Comparison of ENCODE assay signal across 11 cellular contexts in genomic region chr10:11517150-11517549, GRCh38.
DNase-seq lines count a peak whose midpoint lies in the region; ATAC-seq lines count a peak whose summit lies in the region.
"Had no signal": no experiment of that assay in that cellular context is flagged by ENCODE, and none has a peak within 500 bp of the region (broad histone marks: within the 10 kb centered on the region; RNA-seq: fewer than 3 reads in every experiment).

No MANE protein-coding gene starts in this region.

- no peaks in the 10 kb centered on the region for H3K9me3 ChIP-seq in Karpas-422 (ENCODE audit: low read length)
- H3K9me3 ChIP-seq: colonic mucosa, neutrophil had no signal

- H3K27ac ChIP-seq in Karpas-422 (ENCODE audit: low read length): peak overlapping the region; percentile 86
- H3K27ac ChIP-seq: colonic mucosa, neutrophil had no signal

- intact Hi-C loops in left ventricle myocardium superior (cut with micrococcal nuclease): loop anchor here (10.0 kb wide), 1 partner anchor 208 kb away; no protein-coding TSS in a partner anchor

- H3K4me3 Mint-ChIP-seq in activated naive CD4-positive, alpha-beta T cell treated with anti-CD3 and anti-CD28 coated beads, Interleukin-2, amount 50 U/mL, for 24 hours: no peak overlapping the region
- no peak overlapping the region for H3K4me3 Mint-ChIP-seq in activated naive CD4-positive, alpha-beta T cell treated with anti-CD3 and anti-CD28 coated beads, Interleukin-2, amount 10 ng/mL, durations not matched to agents 7 days and 5 days
- H3K4me3 Mint-ChIP-seq in stimulated activated memory B cell treated with anti-CD40 and anti-IgM and Interleukin-4, amounts not matched to agents 10 μg/mL and 1 μg/mL and 100 μg/mL, for 72 hours: peak overlapping the region; percentile 39

- peak overlapping the region; percentile 25 for H3K9ac ChIP-seq in Karpas-422 (ENCODE audit: low read length)

- H3K4me1 Mint-ChIP-seq in activated naive CD4-positive, alpha-beta T cell treated with anti-CD3 and anti-CD28 coated beads, Interleukin-2, amount 50 U/mL, for 24 hours: peaks cover 17% of the 10 kb centered on the region
- H3K4me1 Mint-ChIP-seq in activated naive CD4-positive, alpha-beta T cell treated with anti-CD3 and anti-CD28 coated beads, Interleukin-2, amount 10 ng/mL, durations not matched to agents 7 days and 5 days: peaks cover 17% of the 10 kb centered on the region
- peaks cover 47% of the 10 kb centered on the region for H3K4me1 Mint-ChIP-seq in stimulated activated memory B cell treated with anti-CD40 and anti-IgM and Interleukin-4, amounts not matched to agents 10 μg/mL and 1 μg/mL and 100 μg/mL, for 72 hours

- H3K9me2 ChIP-seq in Karpas-422 (replicated peaks; ENCODE audit: insufficient read depth, low read length): no peaks in the 10 kb centered on the region

- CTCF ChIA-PET in activated naive CD4-positive, alpha-beta T cell treated with anti-CD3 and anti-CD28 coated beads, Interleukin-2, amount 10 ng/mL, durations not matched to agents 7 days and 5 days (lab: Charles Lee): interaction anchor here (2.7 kb wide), 1 partner anchor 241 kb away, joined by 19 read pairs; no protein-coding TSS in a partner anchor

- peaks cover 1% of the 10 kb centered on the region for H3K36me3 Mint-ChIP-seq in activated naive CD4-positive, alpha-beta T cell treated with anti-CD3 and anti-CD28 coated beads, Interleukin-2, amount 50 U/mL, for 24 hours
- H3K36me3 Mint-ChIP-seq in activated naive CD4-positive, alpha-beta T cell treated with anti-CD3 and anti-CD28 coated beads, Interleukin-2, amount 10 ng/mL, durations not matched to agents 7 days and 5 days: no peaks in the 10 kb centered on the region
- H3K36me3 Mint-ChIP-seq in stimulated activated memory B cell treated with anti-CD40 and anti-IgM and Interleukin-4, amounts not matched to agents 10 μg/mL and 1 μg/mL and 100 μg/mL, for 72 hours: peaks cover 23% of the 10 kb centered on the region

- H3K36me3 ChIP-seq in Karpas-422 (ENCODE audit: insufficient read depth, low read length): peaks cover 23% of the 10 kb centered on the region; the same call in 1 of the 2 replicates
- H3K36me3 ChIP-seq: colonic mucosa, neutrophil had no signal

- peak overlapping the region; percentile 32; the same call in 1 of the 2 replicates for H3K4me3 ChIP-seq in Karpas-422 (ENCODE audit: low read length)
- H3K4me3 ChIP-seq: colonic mucosa had no signal

- DNase-seq in activated naive CD4-positive, alpha-beta T cell treated with anti-CD3 and anti-CD28 coated beads, Interleukin-2, amount 10 ng/mL, durations not matched to agents 7 days and 5 days: no peak
- no peak for DNase-seq in Karpas-422
- no peak for DNase-seq in NCI-H2227 treated with DMSO at 0.1 percent for 48 hours (lab: John Stamatoyannopoulos, UW)
- no peak for DNase-seq in glomerular visceral epithelial cell (ENCODE audit: extremely low spot score)
- DNase-seq in left ventricle myocardium superior: no peak
- DNase-seq: colonic mucosa, NCI-H146 had no signal

- H2AFZ ChIP-seq in Karpas-422 (ENCODE audit: low read length): no peak overlapping the region

- H3K9me3 Mint-ChIP-seq in activated naive CD4-positive, alpha-beta T cell treated with anti-CD3 and anti-CD28 coated beads, Interleukin-2, amount 50 U/mL, for 24 hours: no peaks in the 10 kb centered on the region
- no peaks in the 10 kb centered on the region for H3K9me3 Mint-ChIP-seq in activated naive CD4-positive, alpha-beta T cell treated with anti-CD3 and anti-CD28 coated beads, Interleukin-2, amount 10 ng/mL, durations not matched to agents 7 days and 5 days
- H3K9me3 Mint-ChIP-seq in stimulated activated memory B cell treated with anti-CD40 and anti-IgM and Interleukin-4, amounts not matched to agents 10 μg/mL and 1 μg/mL and 100 μg/mL, for 72 hours: no peaks in the 10 kb centered on the region

- H3K27ac Mint-ChIP-seq in activated naive CD4-positive, alpha-beta T cell treated with anti-CD3 and anti-CD28 coated beads, Interleukin-2, amount 50 U/mL, for 24 hours: peak overlapping the region; percentile 77
- no peak overlapping the region for H3K27ac Mint-ChIP-seq in activated naive CD4-positive, alpha-beta T cell treated with anti-CD3 and anti-CD28 coated beads, Interleukin-2, amount 10 ng/mL, durations not matched to agents 7 days and 5 days
- H3K27ac Mint-ChIP-seq in stimulated activated memory B cell treated with anti-CD40 and anti-IgM and Interleukin-4, amounts not matched to agents 10 μg/mL and 1 μg/mL and 100 μg/mL, for 72 hours: peak overlapping the region; percentile 43

- no peaks in the 10 kb centered on the region for H3K27me3 Mint-ChIP-seq in activated naive CD4-positive, alpha-beta T cell treated with anti-CD3 and anti-CD28 coated beads, Interleukin-2, amount 50 U/mL, for 24 hours
- H3K27me3 Mint-ChIP-seq in activated naive CD4-positive, alpha-beta T cell treated with anti-CD3 and anti-CD28 coated beads, Interleukin-2, amount 10 ng/mL, durations not matched to agents 7 days and 5 days: no peaks in the 10 kb centered on the region
- H3K27me3 Mint-ChIP-seq in stimulated activated memory B cell treated with anti-CD40 and anti-IgM and Interleukin-4, amounts not matched to agents 10 μg/mL and 1 μg/mL and 100 μg/mL, for 72 hours: no peaks in the 10 kb centered on the region

- H3K27me3 ChIP-seq in Karpas-422 (ENCODE audit: low read length): no peaks in the 10 kb centered on the region
- H3K27me3 ChIP-seq: colonic mucosa, neutrophil had no signal

- peak overlapping the region; percentile 62 for H3K4me2 ChIP-seq in Karpas-422 (ENCODE audit: low read depth, low read length, poor library complexity, severe bottlenecking)

- peak; percentile 59 for ATAC-seq in HG02588 (IDR thresholded peaks at IDR 0.05; ENCODE audit: unreplicated experiment)
- ATAC-seq in stimulated activated memory B cell treated with anti-CD40 and anti-IgM and Interleukin-4, amounts not matched to agents 10 μg/mL and 1 μg/mL and 100 μg/mL, for 72 hours: peak; percentile 71
- ATAC-seq in left ventricle myocardium superior: no peak

- no peaks in the 10 kb centered on the region for H4K20me1 ChIP-seq in Karpas-422 (ENCODE audit: insufficient read depth, low read depth, low read length)

- peaks cover 55% of the 10 kb centered on the region for H3K4me1 ChIP-seq in Karpas-422 (ENCODE audit: low read length)
- H3K4me1 ChIP-seq: colonic mucosa had no signal

- H3K79me2 ChIP-seq in Karpas-422 (ENCODE audit: low read length): peaks cover 87% of the 10 kb centered on the region
